Comparison of ENCODE assay signal across 14 cellular contexts in genomic region chr5:65061974-65062353, GRCh38.
DNase-seq lines count a peak whose midpoint lies in the region; ATAC-seq and TF ChIP-seq lines count a peak whose summit lies in the region.
"Had no signal": no experiment of that assay in that cellular context is flagged by ENCODE, and none has a peak within 500 bp of the region (broad histone marks: within the 10 kb centered on the region; RNA-seq: fewer than 3 reads in every experiment).

No MANE protein-coding gene starts in this region.

- DNase-seq in ascending aorta (ENCODE audit: low spot score in 2 of 2) (no peak), HT-29 (ENCODE audit: low spot score) (no peak), HK-2 (ENCODE audit: unreplicated experiment) (no peak), hypothalamus (lab: John Stamatoyannopoulos, UW) (no peak), cortex of kidney (lab: John Stamatoyannopoulos, UW) (no peak)
- DNase-seq: activated gamma-delta T cell; CD4-positive, CD25-positive, alpha-beta regulatory T cell; cerebellar nuclear complex; NCI-H1694 treated with DMSO at 0.1 percent for 48 hours; occipital lobe; stimulated activated CD4-positive, alpha-beta T cell treated with anti-CD3 and anti-CD28 coated beads, Interleukin-4, amount 100 ng/mL, for 24 hours had no signal

- no peaks in the 10 kb centered on the region for H3K27me3 ChIP-seq in ascending aorta

- no peak overlapping the region for H3K4me3 ChIP-seq in ascending aorta

- no peak for TF ChIP-seq CTCF in ascending aorta (IDR thresholded peaks at IDR 0.05)

- H3K27ac ChIP-seq in ascending aorta, result peak overlapping the region; percentile 80 to 90

- H3K36me3 ChIP-seq in ascending aorta, result no peaks in the 10 kb centered on the region

- peaks cover 3 to 34% of the 10 kb centered on the region in 2 donors for H3K4me1 ChIP-seq in ascending aorta

- H3K9me3 ChIP-seq in ascending aorta, result no peaks in the 10 kb centered on the region

- intact Hi-C loops in ascending aorta (cut with DNase I), result loop anchor here (10.0 kb wide), 1 partner anchor 897 kb away; the partner anchor contains the start of gene RNF180

- ATAC-seq in GM18511 (IDR thresholded peaks at IDR 0.05; ENCODE audit: unreplicated experiment) (peak; percentile 40), GM21423 (IDR thresholded peaks at IDR 0.05; ENCODE audit: unreplicated experiment) (peak; percentile 26), HG03039 (IDR thresholded peaks at IDR 0.05; ENCODE audit: unreplicated experiment) (peak; percentile 23)
